Comparison of ENCODE assay signal across 1 cellular context in the genomic region with DNA sequence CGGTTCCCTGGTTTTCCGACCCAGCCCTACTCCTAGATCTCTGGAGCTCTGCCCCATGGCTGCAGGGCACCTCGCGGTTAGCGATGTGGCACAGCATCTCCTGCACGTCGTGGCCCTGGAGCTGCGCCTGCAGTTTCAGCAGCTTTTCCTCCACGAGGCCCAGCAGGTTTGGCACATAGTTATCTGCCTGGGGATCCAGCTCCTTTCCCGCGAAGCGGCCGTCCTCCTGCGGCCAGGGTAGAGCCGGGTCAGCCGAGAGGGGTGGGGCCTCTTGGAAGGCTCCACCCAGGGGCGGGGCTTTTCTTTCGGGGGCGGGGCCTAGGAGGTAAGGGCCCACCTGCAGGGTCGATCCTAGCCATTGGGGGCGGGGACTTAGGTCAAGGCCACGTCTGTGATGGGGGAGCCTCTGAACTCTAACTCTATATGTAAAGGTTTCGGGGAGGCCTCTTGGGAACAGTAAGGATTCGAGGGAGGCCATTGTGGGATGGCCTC.
TF ChIP-seq lines count a peak whose summit lies in the region.

No MANE protein-coding gene starts in this region.

TF ChIP-seq in HepG2, 621 proteins besides CTCF, POLR2A, EP300 and RAD21:
- no peak for TF ChIP-seq KDM5A (IDR thresholded peaks at IDR 0.05; ENCODE audit: borderline replicate concordance, low read length)
- no peak for TF ChIP-seq SRSF4 (IDR thresholded peaks at IDR 0.05; ENCODE audit: low read depth, low read length, poor library complexity, severe bottlenecking)
- 0 out of 2 replicates have a peak, but pooled peaks have one; percentile 17 for TF ChIP-seq SP4 (CRISPR knock-in tag; IDR thresholded peaks at IDR 0.05)
- peak; percentile 40; the same call in 1 of the 2 replicates for TF ChIP-seq GPN1 (CRISPR knock-in tag; IDR thresholded peaks at IDR 0.05; ENCODE audit: borderline replicate concordance)
- TF ChIP-seq XRCC5 (optimal IDR thresholded peaks at IDR 0.05; ENCODE audit: low read length): peak; percentile 14
- TF ChIP-seq HIVEP1 (CRISPR knock-in tag; IDR thresholded peaks at IDR 0.05): 0 out of 2 replicates have a peak, but pooled peaks have one; percentile 40
- peak; percentile 26; the same call in 1 of the 2 replicates for TF ChIP-seq GABPB1 (CRISPR knock-in tag; IDR thresholded peaks at IDR 0.05)
- peak; percentile 14; the same call in 1 of the 2 replicates for TF ChIP-seq RXRA (CRISPR knock-in tag; IDR thresholded peaks at IDR 0.05)
